ENCODE assay signal across 8 cellular contexts in genomic region chr9:92098638-92099037, GRCh38. TPM values are rescaled to one million over a fixed set of nuclear protein-coding genes. Genes with fewer than 3 reads are reported as not detected.
DNase-seq lines count a peak whose midpoint lies in the region; ATAC-seq and TF ChIP-seq lines count a peak whose summit lies in the region.

No MANE protein-coding gene starts in this region.

- intact Hi-C loops in dendritic cell treated with granulocyte-macrophage colony-stimulating factor and Interleukin-4, amounts not matched to agents 40 ng/mL and 50 ng/mL, for 4 days (cut with micrococcal nuclease): no loop called here

- WGBS in suprapubic skin: 54% methylated on average over 1 of the region's 1 CpG

- TF ChIP-seq CTCF in suprapubic skin (IDR thresholded peaks at IDR 0.05): no peak

- no peaks in the 10 kb centered on the region for H3K9me3 Mint-ChIP-seq in activated naive CD8-positive, alpha-beta T cell treated with anti-CD3 and anti-CD28 coated beads, Interleukin-2, amount 10 ng/mL, durations not matched to agents 7 days and 5 days
- H3K9me3 Mint-ChIP-seq in activated naive CD8-positive, alpha-beta T cell treated with anti-CD3 and anti-CD28 coated beads for 36 hours: peaks cover 4% of the 10 kb centered on the region
- peaks cover 9% of the 10 kb centered on the region for H3K9me3 Mint-ChIP-seq in dendritic cell treated with granulocyte-macrophage colony-stimulating factor and Interleukin-4, amounts not matched to agents 40 ng/mL and 50 ng/mL, for 4 days

- peak; percentile 60 for ATAC-seq in activated naive CD8-positive, alpha-beta T cell treated with anti-CD3 and anti-CD28 coated beads, Interleukin-2, amount 10 ng/mL, durations not matched to agents 7 days and 5 days (ENCODE audit: low read depth)
- ATAC-seq in HG03139 (IDR thresholded peaks at IDR 0.05; ENCODE audit: unreplicated experiment) (peak; percentile 86), GM19023 (IDR thresholded peaks at IDR 0.05; ENCODE audit: unreplicated experiment) (no peak)

- H3K4me3 ChIP-seq in suprapubic skin: peak overlapping the region; percentile 27

- H3K27ac ChIP-seq in suprapubic skin: no peak overlapping the region

- TF ChIP-seq POLR2A in suprapubic skin (IDR thresholded peaks at IDR 0.05): no peak

- peak overlapping the region; percentile 33 for H3K4me3 Mint-ChIP-seq in activated naive CD8-positive, alpha-beta T cell treated with anti-CD3 and anti-CD28 coated beads, Interleukin-2, amount 10 ng/mL, durations not matched to agents 7 days and 5 days
- no peak overlapping the region for H3K4me3 Mint-ChIP-seq in activated naive CD8-positive, alpha-beta T cell treated with anti-CD3 and anti-CD28 coated beads for 36 hours
- no peak overlapping the region for H3K4me3 Mint-ChIP-seq in dendritic cell treated with granulocyte-macrophage colony-stimulating factor and Interleukin-4, amounts not matched to agents 40 ng/mL and 50 ng/mL, for 4 days

- H3K4me1 Mint-ChIP-seq in activated naive CD8-positive, alpha-beta T cell treated with anti-CD3 and anti-CD28 coated beads, Interleukin-2, amount 10 ng/mL, durations not matched to agents 7 days and 5 days: peaks cover 32% of the 10 kb centered on the region
- peaks cover 42% of the 10 kb centered on the region for H3K4me1 Mint-ChIP-seq in activated naive CD8-positive, alpha-beta T cell treated with anti-CD3 and anti-CD28 coated beads for 36 hours
- peaks cover 17% of the 10 kb centered on the region for H3K4me1 Mint-ChIP-seq in dendritic cell treated with granulocyte-macrophage colony-stimulating factor and Interleukin-4, amounts not matched to agents 40 ng/mL and 50 ng/mL, for 4 days (ENCODE audit: low read depth)

- no peaks in the 10 kb centered on the region for H3K27me3 ChIP-seq in suprapubic skin

- H3K36me3 ChIP-seq in suprapubic skin: peaks cover 6% of the 10 kb centered on the region

- no peaks in the 10 kb centered on the region for H3K27me3 Mint-ChIP-seq in activated naive CD8-positive, alpha-beta T cell treated with anti-CD3 and anti-CD28 coated beads, Interleukin-2, amount 10 ng/mL, durations not matched to agents 7 days and 5 days
- H3K27me3 Mint-ChIP-seq in activated naive CD8-positive, alpha-beta T cell treated with anti-CD3 and anti-CD28 coated beads for 36 hours: no peaks in the 10 kb centered on the region
- no peaks in the 10 kb centered on the region for H3K27me3 Mint-ChIP-seq in dendritic cell treated with granulocyte-macrophage colony-stimulating factor and Interleukin-4, amounts not matched to agents 40 ng/mL and 50 ng/mL, for 4 days

- TF ChIP-seq EP300 in suprapubic skin (IDR thresholded peaks at IDR 0.05): no peak

- peaks cover 37% of the 10 kb centered on the region for H3K36me3 Mint-ChIP-seq in activated naive CD8-positive, alpha-beta T cell treated with anti-CD3 and anti-CD28 coated beads, Interleukin-2, amount 10 ng/mL, durations not matched to agents 7 days and 5 days
- H3K36me3 Mint-ChIP-seq in activated naive CD8-positive, alpha-beta T cell treated with anti-CD3 and anti-CD28 coated beads for 36 hours: peaks cover 58% of the 10 kb centered on the region
- peaks cover 75% of the 10 kb centered on the region for H3K36me3 Mint-ChIP-seq in dendritic cell treated with granulocyte-macrophage colony-stimulating factor and Interleukin-4, amounts not matched to agents 40 ng/mL and 50 ng/mL, for 4 days (ENCODE audit: low read depth)

- DNase-seq in activated naive CD8-positive, alpha-beta T cell treated with anti-CD3 and anti-CD28 coated beads, Interleukin-2, amount 10 ng/mL, durations not matched to agents 7 days and 5 days: no peak
- no peak for DNase-seq in activated naive CD8-positive, alpha-beta T cell treated with anti-CD3 and anti-CD28 coated beads for 36 hours
- DNase-seq in suprapubic skin (ENCODE audit: low spot score in 2 of 2) (no peak), NCI-H146 (lab: John Stamatoyannopoulos, UW) (no peak), DMS 273 (lab: John Stamatoyannopoulos, UW; ENCODE audit: unreplicated experiment) (no peak)

- POLR2A ChIA-PET in activated naive CD8-positive, alpha-beta T cell treated with anti-CD3 and anti-CD28 coated beads, Interleukin-2, amount 10 ng/mL, durations not matched to agents 7 days and 5 days (lab: Charles Lee): no interaction called here

- no peaks in the 10 kb centered on the region for H3K4me1 ChIP-seq in suprapubic skin

- no peaks in the 10 kb centered on the region for H3K9me3 ChIP-seq in suprapubic skin

- H3K27ac Mint-ChIP-seq in activated naive CD8-positive, alpha-beta T cell treated with anti-CD3 and anti-CD28 coated beads, Interleukin-2, amount 10 ng/mL, durations not matched to agents 7 days and 5 days: peak overlapping the region; percentile 74
- no peak overlapping the region for H3K27ac Mint-ChIP-seq in activated naive CD8-positive, alpha-beta T cell treated with anti-CD3 and anti-CD28 coated beads for 36 hours
- H3K27ac Mint-ChIP-seq in dendritic cell treated with granulocyte-macrophage colony-stimulating factor and Interleukin-4, amounts not matched to agents 40 ng/mL and 50 ng/mL, for 4 days: peak overlapping the region; percentile 52

RNA-seq across cellular contexts. Expression of gene SPTLC1, which starts 16.6 kb away (rescaled TPM):
- total RNA-seq in activated naive CD8-positive, alpha-beta T cell treated with anti-CD3 and anti-CD28 coated beads, Interleukin-2, amount 10 ng/mL, durations not matched to agents 7 days and 5 days: 10 to 100 TPM; 50.2 to 51.4 TPM
- 10 to 100 TPM; 49.1 to 54.5 TPM for total RNA-seq in activated naive CD8-positive, alpha-beta T cell treated with anti-CD3 and anti-CD28 coated beads for 36 hours
- 100 to 1,000 TPM; 105 to 115 (median 109) TPM for total RNA-seq in suprapubic skin
